ENCODE assay signal across 12 cellular contexts in genomic region chr3:14520149-14520548, GRCh38. TPM values are rescaled to one million over a fixed set of nuclear protein-coding genes. Genes with fewer than 3 reads are reported as not detected.
"Had no signal": no experiment of that assay in that cellular context is flagged by ENCODE, and none has a peak within 500 bp of the region (broad histone marks: within the 10 kb centered on the region; RNA-seq: fewer than 3 reads in every experiment).

No MANE protein-coding gene starts in this region.

- H3K27me3 ChIP-seq: tibial artery had no signal

- H3K4me3 Mint-ChIP-seq: activated CD4-positive, alpha-beta memory T cell treated with anti-CD3 and anti-CD28 coated beads for 36 hours; natural killer cell had no signal

- H3K27ac ChIP-seq: tibial artery had no signal

- DNase-seq: activated CD4-positive, alpha-beta memory T cell treated with anti-CD3 and anti-CD28 coated beads for 36 hours; activated T-cell treated with anti-CD3 and anti-CD28 coated beads, Interleukin-2, amount 50 U/mL, for 48 hours; hippocampal formation; mammary epithelial cell; natural killer cell had no signal

- H3K4me1 Mint-ChIP-seq: natural killer cell had no signal

- H3K9me3 Mint-ChIP-seq: activated CD4-positive, alpha-beta memory T cell treated with anti-CD3 and anti-CD28 coated beads for 36 hours; natural killer cell had no signal

- H3K9me3 ChIP-seq: mucosa of descending colon, tibial artery had no signal

- H3K36me3 ChIP-seq: tibial artery had no signal

- H3K27ac Mint-ChIP-seq: activated CD4-positive, alpha-beta memory T cell treated with anti-CD3 and anti-CD28 coated beads for 36 hours; natural killer cell had no signal

- H3K36me3 Mint-ChIP-seq: activated CD4-positive, alpha-beta memory T cell treated with anti-CD3 and anti-CD28 coated beads for 36 hours; natural killer cell had no signal

- ATAC-seq: mucosa of descending colon, natural killer cell had no signal

- FAIRE-seq: astrocyte, colon, endothelial cell of umbilical vein, frontal cortex had no signal

- H3K4me3 ChIP-seq: mucosa of descending colon, smooth muscle cell, tibial artery had no signal

RNA-seq across cellular contexts. Expression of gene GRIP2, which starts 20.0 kb away (rescaled TPM):
- total RNA-seq: activated CD4-positive, alpha-beta memory T cell treated with anti-CD3 and anti-CD28 coated beads for 36 hours; endothelial cell of umbilical vein; natural killer cell had no signal
